In genomic region chr20:48682529-48683385, GRCh38 we compare ENCODE assay signal across 9 cellular contexts.
DNase-seq lines count a peak whose midpoint lies in the region; ATAC-seq, FAIRE-seq and TF ChIP-seq lines count a peak whose summit lies in the region.
"Had no signal": no experiment of that assay in that cellular context is flagged by ENCODE, and none has a peak within 500 bp of the region (broad histone marks: within the 10 kb centered on the region; RNA-seq: fewer than 3 reads in every experiment).

No MANE protein-coding gene starts in this region.

- BruUV-seq in HepG2 (replicated peaks; lab: Mats Ljungman, UMichigan) = no TSS peak

- TF ChIP-seq EP300 in HepG2 (IDR thresholded peaks at IDR 0.05; ENCODE audit: low read depth in 2 of 2, low read length in 2 of 2) = no peak
- TF ChIP-seq EP300 in HepG2 (CRISPR knock-in tag; IDR thresholded peaks at IDR 0.05; ENCODE audit: borderline replicate concordance) = no peak

- TF ChIP-seq POLR2A in HepG2 (IDR thresholded peaks at IDR 0.05; ENCODE audit: insufficient read depth in 1 of 2, low read depth in 2 of 2, low read length in 2 of 2) = no peak

- no peak overlapping the region for H2AFZ ChIP-seq in HepG2 (ENCODE audit: low read length)

- in situ Hi-C loops in HepG2 (cut with HindIII; ENCODE audit: extremely low pct_ligation_motif_present, low pct_unique_long_range_greater_than_20kb) = no loop called here

- POLR2A ChIA-PET in HepG2 (lab: Yijun Ruan, JAX) = no interaction called here

- H3K27me3 ChIP-seq in H7 (ENCODE audit: control insufficient read depth, insufficient read depth, low read length) = no peaks in the 10 kb centered on the region
- H3K27me3 ChIP-seq in HepG2 (ENCODE audit: control insufficient read depth in 1 of 2, insufficient read depth in 2 of 2, low read length in 2 of 2) = peaks cover 5 to 53% of the 10 kb centered on the region in 2 experiments
- H3K27me3 ChIP-seq in thoracic aorta (replicated peaks; ENCODE audit: insufficient read depth) = no peaks in the 10 kb centered on the region

- no peaks in the 10 kb centered on the region for H3K9me3 Mint-ChIP-seq in activated CD8-positive, alpha-beta memory T cell treated with anti-CD3 and anti-CD28 coated beads, Interleukin-2, amount 10 ng/mL, durations not matched to agents 7 days and 5 days (ENCODE audit: low read depth)

- H3K27ac Mint-ChIP-seq in activated CD8-positive, alpha-beta memory T cell treated with anti-CD3 and anti-CD28 coated beads, Interleukin-2, amount 10 ng/mL, durations not matched to agents 7 days and 5 days = no peak overlapping the region

- intact Hi-C loops in HepG2 (cut with micrococcal nuclease; ENCODE audit: unreplicated experiment) = no loop called here

- TF ChIP-seq CTCF in HepG2 (CRISPR knock-in tag; IDR thresholded peaks at IDR 0.05) = no peak
- TF ChIP-seq CTCF in thoracic aorta (IDR thresholded peaks at IDR 0.05) = no peak

- H3K27me3 Mint-ChIP-seq in activated CD8-positive, alpha-beta memory T cell treated with anti-CD3 and anti-CD28 coated beads, Interleukin-2, amount 10 ng/mL, durations not matched to agents 7 days and 5 days = no peaks in the 10 kb centered on the region

- H3K4me1 ChIP-seq in HepG2 (ENCODE audit: insufficient read depth, low read length) = peaks cover 13% of the 10 kb centered on the region
- H3K4me1 ChIP-seq in thoracic aorta (ENCODE audit: control insufficient read depth in 1 of 2, low read depth in 2 of 2) = peaks cover 27 to 65% of the 10 kb centered on the region in 2 donors

- ATAC-seq in HepG2 = peak; percentile 62
- ATAC-seq in thoracic aorta (ENCODE audit: insufficient number of reproducible peaks, low FRiP score, low read depth) = no peak
- ATAC-seq in GM18868 (IDR thresholded peaks at IDR 0.05; ENCODE audit: unreplicated experiment) = no peak
- no peak for ATAC-seq in activated CD8-positive, alpha-beta memory T cell treated with anti-CD3 and anti-CD28 coated beads, Interleukin-2, amount 10 ng/mL, durations not matched to agents 7 days and 5 days

- H3K27ac ChIP-seq in HepG2 (ENCODE audit: extremely low read length, insufficient read depth, low read length) (no peak overlapping the region), thoracic aorta (peak overlapping the region; percentile 71)
- H3K27ac ChIP-seq: HL-60 had no signal

- H3K36me3 ChIP-seq in H7 (replicated peaks; ENCODE audit: control insufficient read depth, insufficient read depth, low read length) (no peaks in the 10 kb centered on the region), HepG2 (replicated peaks in 1 of 2; ENCODE audit: control insufficient read depth in 1 of 2, insufficient read depth in 2 of 2, low read length in 2 of 2) (no peaks in the 10 kb centered on the region), thoracic aorta (peaks cover 22% of the 10 kb centered on the region)

- no peaks in the 10 kb centered on the region for H3K79me2 ChIP-seq in HepG2 (ENCODE audit: insufficient read depth, low read length)

- no peak overlapping the region for H3K4me3 Mint-ChIP-seq in activated CD8-positive, alpha-beta memory T cell treated with anti-CD3 and anti-CD28 coated beads, Interleukin-2, amount 10 ng/mL, durations not matched to agents 7 days and 5 days

- peak; percentile 85 for DNase-seq in H7
- DNase-seq in NCI-H524 treated with DMSO at 0.1 percent for 48 hours (lab: John Stamatoyannopoulos, UW) = peak; percentile 95
- peak; percentile 92 for DNase-seq in dedifferentiated amniotic fluid mesenchymal stem cell (ENCODE audit: extremely low spot score)
- peak; percentile 60 for DNase-seq in HepG2 (ENCODE audit: low spot score)
- DNase-seq in thoracic aorta (ENCODE audit: low spot score) = peak; percentile 64
- DNase-seq in activated CD8-positive, alpha-beta memory T cell treated with anti-CD3 and anti-CD28 coated beads, Interleukin-2, amount 10 ng/mL, durations not matched to agents 7 days and 5 days = no peak
- no peak for DNase-seq in OCI-M2 (lab: John Stamatoyannopoulos, UW; ENCODE audit: unreplicated experiment)

- peak overlapping the region; percentile 54 for H3K4me2 ChIP-seq in HepG2 (ENCODE audit: low read depth, low read length)

- 8% methylated on average over 16 of the region's 18 CpGs for WGBS in HepG2 (ENCODE audit: low lambda C conversion rate)

- CTCF ChIA-PET in HepG2 (lab: Yijun Ruan, JAX; ENCODE audit: low intra/inter-chr PET ratio, low total read pairs) = no interaction called here
- CTCF ChIA-PET in activated CD8-positive, alpha-beta memory T cell treated with anti-CD3 and anti-CD28 coated beads, Interleukin-2, amount 10 ng/mL, durations not matched to agents 7 days and 5 days (lab: Charles Lee) = interaction anchor here (1.1 to 4.0 kb wide), 4 partner anchors 14 to 223 kb away, joined by 3 to 16 read pairs (median 4); no protein-coding TSS in a partner anchor

- H3K4me1 Mint-ChIP-seq in activated CD8-positive, alpha-beta memory T cell treated with anti-CD3 and anti-CD28 coated beads, Interleukin-2, amount 10 ng/mL, durations not matched to agents 7 days and 5 days = peaks cover 11% of the 10 kb centered on the region

- H3K4me3 ChIP-seq in H7 (ENCODE audit: insufficient read depth, low read depth, low read length) = no peak overlapping the region
- H3K4me3 ChIP-seq in HepG2 (replicated peaks in 1 of 3; ENCODE audit: insufficient read depth in 1 of 3, low read depth in 2 of 3, low read length in 3 of 3) = peak overlapping the region in 1 of 3 experiments; percentile 41; a peak in 1 of 6 replicates
- H3K4me3 ChIP-seq in thoracic aorta = peak overlapping the region; percentile 42

- H4K20me1 ChIP-seq in HepG2 (ENCODE audit: insufficient read depth, low read length) = no peaks in the 10 kb centered on the region

- TF ChIP-seq RAD21 in HepG2 (CRISPR knock-in tag; IDR thresholded peaks at IDR 0.05) = no peak

- H3K9me3 ChIP-seq in HepG2 (ENCODE audit: low read length) = no peaks in the 10 kb centered on the region
- H3K9me3 ChIP-seq in thoracic aorta = no peaks in the 10 kb centered on the region

- FAIRE-seq in HepG2 (lab: Jason Lieb, UNC) = no peak

- peaks cover 35% of the 10 kb centered on the region for H3K36me3 Mint-ChIP-seq in activated CD8-positive, alpha-beta memory T cell treated with anti-CD3 and anti-CD28 coated beads, Interleukin-2, amount 10 ng/mL, durations not matched to agents 7 days and 5 days

- H3K9ac ChIP-seq in HepG2 (ENCODE audit: insufficient read depth, low read depth, low read length) = no peak overlapping the region

TF ChIP-seq in HepG2, 621 proteins besides CTCF, POLR2A, EP300 and RAD21 (continues in another document):
- TF ChIP-seq NCOA5 (CRISPR knock-in tag; IDR thresholded peaks at IDR 0.05) (no peak), ZNF678 (CRISPR knock-in tag; IDR thresholded peaks at IDR 0.05) (0 out of 2 replicates have a peak, but pooled peaks have one; percentile 64), ZNF235 (CRISPR knock-in tag; IDR thresholded peaks at IDR 0.05; ENCODE audit: borderline replicate concordance) (no peak), POLR2AphosphoS5 (IDR thresholded peaks at IDR 0.05; ENCODE audit: low read depth, low read length) (no peak), ZNF138 (CRISPR knock-in tag; IDR thresholded peaks at IDR 0.05; ENCODE audit: low read depth) (no peak), RBM22 (optimal IDR thresholded peaks at IDR 0.05; ENCODE audit: low read length) (no peak), ZNF121 (CRISPR knock-in tag; IDR thresholded peaks at IDR 0.05) (no peak), HNRNPUL1 (IDR thresholded peaks at IDR 0.05; ENCODE audit: low read depth, low read length) (no peak), BRCA1 (CRISPR knock-in tag; IDR thresholded peaks at IDR 0.05) (no peak), RARA (CRISPR knock-in tag; IDR thresholded peaks at IDR 0.05) (no peak), KDM2A (CRISPR knock-in tag; IDR thresholded peaks at IDR 0.05; ENCODE audit: borderline replicate concordance, low read depth) (no peak), DPF2 (CRISPR knock-in tag; IDR thresholded peaks at IDR 0.05; ENCODE audit: borderline replicate concordance, low read depth) (no peak), MEF2D (CRISPR knock-in tag; IDR thresholded peaks at IDR 0.05) (peak; percentile 33; the same call in 1 of the 2 replicates), ZNF367 (CRISPR knock-in tag; IDR thresholded peaks at IDR 0.05; ENCODE audit: borderline replicate concordance) (no peak), EHMT2 (IDR thresholded peaks at IDR 0.05; ENCODE audit: borderline replicate concordance, low read depth, low read length) (no peak), ARNTL (CRISPR knock-in tag; IDR thresholded peaks at IDR 0.05) (peak; percentile 60; the same call in 1 of the 2 replicates), MED1 (CRISPR knock-in tag; IDR thresholded peaks at IDR 0.05) (no peak), SAP130 (CRISPR knock-in tag; IDR thresholded peaks at IDR 0.05; ENCODE audit: low read depth) (0 out of 2 replicates have a peak, but pooled peaks have one; percentile 13), ZNF225 (CRISPR knock-in tag; IDR thresholded peaks at IDR 0.05) (no peak; the same call in 1 of the 2 replicates), PHF20 (CRISPR knock-in tag; IDR thresholded peaks at IDR 0.05) (0 out of 2 replicates have a peak, but pooled peaks have one; percentile 9)
- TF ChIP-seq, protein P1, sequence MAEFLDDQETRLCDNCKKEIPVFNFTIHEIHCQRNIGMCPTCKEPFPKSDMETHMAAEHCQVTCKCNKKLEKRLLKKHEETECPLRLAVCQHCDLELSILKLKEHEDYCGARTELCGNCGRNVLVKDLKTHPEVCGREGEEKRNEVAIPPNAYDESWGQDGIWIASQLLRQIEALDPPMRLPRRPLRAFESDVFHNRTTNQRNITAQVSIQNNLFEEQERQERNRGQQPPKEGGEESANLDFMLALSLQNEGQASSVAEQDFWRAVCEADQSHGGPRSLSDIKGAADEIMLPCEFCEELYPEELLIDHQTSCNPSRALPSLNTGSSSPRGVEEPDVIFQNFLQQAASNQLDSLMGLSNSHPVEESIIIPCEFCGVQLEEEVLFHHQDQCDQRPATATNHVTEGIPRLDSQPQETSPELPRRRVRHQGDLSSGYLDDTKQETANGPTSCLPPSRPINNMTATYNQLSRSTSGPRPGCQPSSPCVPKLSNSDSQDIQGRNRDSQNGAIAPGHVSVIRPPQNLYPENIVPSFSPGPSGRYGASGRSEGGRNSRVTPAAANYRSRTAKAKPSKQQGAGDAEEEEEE (CRISPR knock-in tag; IDR thresholded peaks at IDR 0.05; ENCODE audit: borderline replicate concordance) = no peak
- TF ChIP-seq, protein P2, sequence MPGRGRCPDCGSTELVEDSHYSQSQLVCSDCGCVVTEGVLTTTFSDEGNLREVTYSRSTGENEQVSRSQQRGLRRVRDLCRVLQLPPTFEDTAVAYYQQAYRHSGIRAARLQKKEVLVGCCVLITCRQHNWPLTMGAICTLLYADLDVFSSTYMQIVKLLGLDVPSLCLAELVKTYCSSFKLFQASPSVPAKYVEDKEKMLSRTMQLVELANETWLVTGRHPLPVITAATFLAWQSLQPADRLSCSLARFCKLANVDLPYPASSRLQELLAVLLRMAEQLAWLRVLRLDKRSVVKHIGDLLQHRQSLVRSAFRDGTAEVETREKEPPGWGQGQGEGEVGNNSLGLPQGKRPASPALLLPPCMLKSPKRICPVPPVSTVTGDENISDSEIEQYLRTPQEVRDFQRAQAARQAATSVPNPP (CRISPR knock-in tag; IDR thresholded peaks at IDR 0.05) = no peak

Comparison
In these comparisons a context has a peak if more than half of its experiments do, and no peak if none do; other contexts are left out.
1. DNase-seq: peak in H7 (single experiment), NCI-H524 treated with DMSO at 0.1 percent for 48 hours (single experiment), dedifferentiated amniotic fluid mesenchymal stem cell (single experiment), HepG2 (single experiment) and thoracic aorta (single experiment); none in activated CD8-positive, alpha-beta memory T cell treated with anti-CD3 and anti-CD28 coated beads, Interleukin-2, amount 10 ng/mL, durations not matched to agents 7 days and 5 days (single experiment) and OCI-M2 (single experiment).